In genomic region chr3:172634948-172635347, GRCh38 we compare ENCODE assay signal across 16 cellular contexts.
DNase-seq lines count a peak whose midpoint lies in the region; ATAC-seq, FAIRE-seq and TF ChIP-seq lines count a peak whose summit lies in the region.
"Had no signal": no experiment of that assay in that cellular context is flagged by ENCODE, and none has a peak within 500 bp of the region (broad histone marks: within the 10 kb centered on the region; RNA-seq: fewer than 3 reads in every experiment).

No MANE protein-coding gene starts in this region.

- no peaks in the 10 kb centered on the region for H4K20me1 ChIP-seq in GM12878 (ENCODE audit: control insufficient read depth, insufficient read depth)

- H3K27me3 Mint-ChIP-seq in Calu3 (ENCODE audit: unreplicated experiment) (no peaks in the 10 kb centered on the region), immature natural killer cell (ENCODE audit: low read depth in 3 of 3) (peaks cover 0 to 2% (median 0%) of the 10 kb centered on the region in 3 donors)

- H3K27ac Mint-ChIP-seq in Calu3 (ENCODE audit: unreplicated experiment) (peak overlapping the region; percentile 86), immature natural killer cell (peak overlapping the region; percentile 71 to 93 (median 83))
- H3K27ac Mint-ChIP-seq: CD8-positive, alpha-beta T cell had no signal

- peaks cover 58% of the 10 kb centered on the region for H3K36me3 Mint-ChIP-seq in Calu3 (ENCODE audit: insufficient read depth, unreplicated experiment)
- peaks cover 17 to 24% (median 18%) of the 10 kb centered on the region in 3 donors for H3K36me3 Mint-ChIP-seq in immature natural killer cell

- no peak for FAIRE-seq in GM12878 (lab: Jason Lieb, UNC)

- TF ChIP-seq POLR2A in GM12878 (IDR thresholded peaks at IDR 0.05; ENCODE audit: low read depth, low read length): no peak

- H3K9ac ChIP-seq in GM12878 (ENCODE audit: control insufficient read depth, insufficient read depth, low read length): no peak overlapping the region
- H3K9ac ChIP-seq: GM23248 had no signal

- H3K4me3 Mint-ChIP-seq in Calu3 (ENCODE audit: low read depth, unreplicated experiment) (no peak overlapping the region), immature natural killer cell (peak overlapping the region in 3 of 5 donors; percentile 8 to 66 (median 54))
- H3K4me3 Mint-ChIP-seq: CD8-positive, alpha-beta T cell had no signal

- 67% methylated on average over 3 of the region's 3 CpGs for WGBS in GM12878 (ENCODE audit: insufficient coverage, insufficient replicate concordance, low lambda C conversion rate, missing lambda C conversion rate)

- no peaks in the 10 kb centered on the region; a peak in 1 of 4 replicates for H3K36me3 ChIP-seq in GM12878 (ENCODE audit: control insufficient read depth in 2 of 2, insufficient read depth in 2 of 2, low read length in 1 of 2)
- H3K36me3 ChIP-seq: BE2C had no signal

- RAD21 ChIA-PET in GM12878 (lab: Charles Lee; ENCODE audit: unreplicated experiment): interaction anchor here (0.9 to 1.9 kb wide), 3 partner anchors 16 to 116 kb away, joined by 3 to 9 read pairs (median 4); no protein-coding TSS in a partner anchor

- no peaks in the 10 kb centered on the region for H3K79me2 ChIP-seq in GM12878 (ENCODE audit: control insufficient read depth, insufficient read depth, low read length)

- intact Hi-C loops in Calu3 (cut with micrococcal nuclease; ENCODE audit: unreplicated experiment) (no loop called here), GM12878 (cut with micrococcal nuclease; ENCODE audit: unreplicated experiment) (no loop called here)

- TF ChIP-seq CTCF in C4-2B (conservative IDR thresholded peaks at IDR 0.05) (no peak), Calu3 (IDR thresholded peaks at IDR 0.05; ENCODE audit: unreplicated experiment) (no peak), GM12878 (IDR thresholded peaks at IDR 0.05 in 2 of 3, conservative IDR thresholded peaks at IDR 0.05 in 1 of 3; ENCODE audit: control insufficient read depth in 2 of 3, extremely low read depth in 1 of 3, insufficient read depth in 1 of 3, low read depth in 3 of 3, low read length in 3 of 3) (no peak)

- no peaks in the 10 kb centered on the region for H3K9me3 ChIP-seq in GM12878 (replicated peaks; ENCODE audit: control insufficient read depth, insufficient read depth, low read length)
- H3K9me3 ChIP-seq: BE2C had no signal

- peak overlapping the region; percentile 20; the same call in 1 of the 2 replicates for H3K27ac ChIP-seq in C4-2B
- peak overlapping the region; percentile 47; the same call in 1 of the 2 replicates for H3K27ac ChIP-seq in GM12878 (ENCODE audit: control insufficient read depth, insufficient read depth)
- H3K27ac ChIP-seq: GM23248 had no signal

- DNase-seq in Calu3: no peak
- DNase-seq in GM12878 (ENCODE audit: low read depth, low spot score): no peak
- DNase-seq in immature natural killer cell: no peak
- no peak for DNase-seq in activated CD4-positive, alpha-beta T cell treated with anti-CD3 and anti-CD28 coated beads for 1 hour
- no peak for DNase-seq in inferior parietal cortex (ENCODE audit: extremely low spot score)
- DNase-seq: BE2C; CD8-positive, alpha-beta T cell; DND-41; GF-D8; NCI-H1417; NCI-H1930; NCI-H2171 treated with DMSO at 0.1 percent for 48 hours; NCI-H510A treated with DMSO at 0.1 percent for 48 hours had no signal

- POLR2A ChIA-PET in GM12878 (lab: Charles Lee): interaction anchor here (0.6 kb wide), 1 partner anchor 23 kb away, joined by 3 read pairs; no protein-coding TSS in a partner anchor

- BruUV-seq in Calu3 (replicated peaks; lab: Mats Ljungman, UMichigan) (no TSS peak), GM12878 (replicated peaks; lab: Mats Ljungman, UMichigan) (no TSS peak)

- no peak for TF ChIP-seq EP300 in GM12878 (IDR thresholded peaks at IDR 0.05; ENCODE audit: borderline replicate concordance in 1 of 2, control insufficient read depth in 1 of 2, low read depth in 2 of 2, low read length in 2 of 2)

- H3K4me1 Mint-ChIP-seq in Calu3 (ENCODE audit: low read depth, unreplicated experiment) (peaks cover 39% of the 10 kb centered on the region), immature natural killer cell (peaks cover 22 to 40% of the 10 kb centered on the region in 2 donors)

- ATAC-seq in GM12878: no peak
- no peak for ATAC-seq in HG03045 (IDR thresholded peaks at IDR 0.05; ENCODE audit: unreplicated experiment)

- no peak overlapping the region for H2AFZ ChIP-seq in GM12878 (ENCODE audit: control insufficient read depth, low read depth, low read length)
- H2AFZ ChIP-seq: GM23248 had no signal

- peaks cover 3% of the 10 kb centered on the region for H3K4me1 ChIP-seq in GM12878 (ENCODE audit: control insufficient read depth, insufficient read depth, low read length)
- H3K4me1 ChIP-seq: BE2C had no signal

- SMC1A ChIA-PET in GM12878 (lab: Charles Lee; ENCODE audit: uncharacterized antibody, unreplicated experiment): interaction anchor here (1.1 to 2.7 kb wide), 6 partner anchors 10 to 97 kb away, joined by 3 to 12 read pairs (median 4); no protein-coding TSS in a partner anchor

- in situ Hi-C loops in GM12878 (cut with MboI): no loop called here

- CTCF ChIA-PET in Calu3 (lab: Charles Lee) (interaction anchor here (0.8 to 1.6 kb wide), 7 partner anchors 11 to 40 kb away, joined by 3 to 8 read pairs (median 5); no protein-coding TSS in a partner anchor), GM12878 (lab: Yijun Ruan, JAX) (interaction anchor here (0.7 to 5.2 kb wide), 15 partner anchors 10 to 174 kb away, joined by 3 to 24 read pairs (median 3); no protein-coding TSS in a partner anchor)

- H3K9me3 Mint-ChIP-seq in Calu3 (ENCODE audit: low read depth, unreplicated experiment) (no peaks in the 10 kb centered on the region), immature natural killer cell (no peaks in the 10 kb centered on the region)
- H3K9me3 Mint-ChIP-seq: CD8-positive, alpha-beta T cell had no signal

- H3K4me2 ChIP-seq in GM12878 (ENCODE audit: control insufficient read depth, insufficient read depth): no peak overlapping the region

- H3K4me3 ChIP-seq in GM12878: no peak overlapping the region
- H3K4me3 ChIP-seq: GM23248 had no signal

- no peaks in the 10 kb centered on the region for H3K27me3 ChIP-seq in GM12878 (replicated peaks in 1 of 2; ENCODE audit: control insufficient read depth in 2 of 2, insufficient read depth in 2 of 2, low read length in 1 of 2)
- H3K27me3 ChIP-seq: BE2C had no signal

- TF ChIP-seq RAD21 in GM12878 (IDR thresholded peaks at IDR 0.05; ENCODE audit: insufficient read depth, low read depth, low read length): no peak

TF ChIP-seq in GM12878, 131 proteins besides CTCF, POLR2A, EP300 and RAD21:
- TF ChIP-seq POU2F2 (IDR thresholded peaks at IDR 0.05; ENCODE audit: borderline replicate concordance, low read depth, low read length): no peak
- TF ChIP-seq, protein P1, sequence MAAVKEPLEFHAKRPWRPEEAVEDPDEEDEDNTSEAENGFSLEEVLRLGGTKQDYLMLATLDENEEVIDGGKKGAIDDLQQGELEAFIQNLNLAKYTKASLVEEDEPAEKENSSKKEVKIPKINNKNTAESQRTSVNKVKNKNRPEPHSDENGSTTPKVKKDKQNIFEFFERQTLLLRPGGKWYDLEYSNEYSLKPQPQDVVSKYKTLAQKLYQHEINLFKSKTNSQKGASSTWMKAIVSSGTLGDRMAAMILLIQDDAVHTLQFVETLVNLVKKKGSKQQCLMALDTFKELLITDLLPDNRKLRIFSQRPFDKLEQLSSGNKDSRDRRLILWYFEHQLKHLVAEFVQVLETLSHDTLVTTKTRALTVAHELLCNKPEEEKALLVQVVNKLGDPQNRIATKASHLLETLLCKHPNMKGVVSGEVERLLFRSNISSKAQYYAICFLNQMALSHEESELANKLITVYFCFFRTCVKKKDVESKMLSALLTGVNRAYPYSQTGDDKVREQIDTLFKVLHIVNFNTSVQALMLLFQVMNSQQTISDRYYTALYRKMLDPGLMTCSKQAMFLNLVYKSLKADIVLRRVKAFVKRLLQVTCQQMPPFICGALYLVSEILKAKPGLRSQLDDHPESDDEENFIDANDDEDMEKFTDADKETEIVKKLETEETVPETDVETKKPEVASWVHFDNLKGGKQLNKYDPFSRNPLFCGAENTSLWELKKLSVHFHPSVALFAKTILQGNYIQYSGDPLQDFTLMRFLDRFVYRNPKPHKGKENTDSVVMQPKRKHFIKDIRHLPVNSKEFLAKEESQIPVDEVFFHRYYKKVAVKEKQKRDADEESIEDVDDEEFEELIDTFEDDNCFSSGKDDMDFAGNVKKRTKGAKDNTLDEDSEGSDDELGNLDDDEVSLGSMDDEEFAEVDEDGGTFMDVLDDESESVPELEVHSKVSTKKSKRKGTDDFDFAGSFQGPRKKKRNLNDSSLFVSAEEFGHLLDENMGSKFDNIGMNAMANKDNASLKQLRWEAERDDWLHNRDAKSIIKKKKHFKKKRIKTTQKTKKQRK (IDR thresholded peaks at IDR 0.05; ENCODE audit: low read depth, low read length): no peak
